ENCODE assay signal across 6 cellular contexts in the genomic region with DNA sequence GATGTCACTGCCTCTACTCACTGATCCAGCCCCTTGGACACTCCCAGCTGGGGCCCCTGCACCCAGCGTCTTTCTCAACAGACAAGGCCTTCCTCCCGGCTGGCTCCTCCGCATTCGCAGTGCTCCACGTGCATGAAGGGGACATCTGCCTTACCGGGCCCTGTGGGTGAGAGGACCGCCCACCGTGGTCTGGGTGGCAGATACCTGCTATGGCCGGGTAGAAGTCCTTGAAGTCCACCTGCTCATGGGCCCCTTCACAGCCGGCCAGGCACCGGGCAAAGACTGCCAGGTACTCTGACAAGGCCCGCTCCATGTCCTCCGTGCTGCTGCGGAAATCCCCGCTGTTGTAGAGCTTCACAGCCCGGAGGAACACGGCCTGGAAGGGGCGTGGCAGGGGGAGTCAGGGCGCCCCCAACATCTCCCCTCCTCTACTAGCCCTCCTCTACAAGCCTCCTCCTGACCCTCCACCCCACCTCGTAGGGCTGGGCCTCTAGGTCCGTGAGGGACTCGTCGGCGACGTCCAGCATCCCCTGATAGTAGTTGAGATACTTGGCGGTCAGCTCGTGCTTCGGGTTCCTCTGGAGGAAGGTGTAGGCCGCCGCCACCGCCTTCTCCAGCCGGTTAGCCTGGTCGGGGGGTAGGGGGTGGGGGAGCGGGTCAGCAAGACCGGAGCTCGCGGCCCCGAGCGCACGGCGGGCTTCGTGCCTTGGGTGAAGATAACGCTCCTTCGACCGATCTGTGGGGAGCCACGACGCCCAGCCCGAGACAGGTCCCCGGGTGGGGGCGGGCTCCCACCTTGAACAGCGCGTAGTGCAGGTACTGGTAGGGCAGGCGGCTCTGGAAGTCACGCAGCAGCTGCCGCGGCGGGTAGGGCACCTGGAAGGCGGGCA. TPM values are rescaled to one million over a fixed set of nuclear protein-coding genes. Genes with fewer than 3 reads are reported as not detected.
DNase-seq lines count a peak whose midpoint lies in the region; TF ChIP-seq lines count a peak whose summit lies in the region.

No MANE protein-coding gene starts in this region.

- CTCF ChIA-PET in mammary epithelial cell (lab: Charles Lee; ENCODE audit: low non-redundant PET): interaction anchor here (0.6 kb wide), 1 partner anchor 10 kb away, joined by 4 read pairs; no protein-coding TSS in a partner anchor

- H2BK12ac ChIP-seq in neuronal stem cell (ENCODE audit: low read length): no peak overlapping the region

- peaks cover 15% of the 10 kb centered on the region for H3K79me1 ChIP-seq in neuronal stem cell (ENCODE audit: low read depth, low read length)

- peaks cover 11% of the 10 kb centered on the region for H3K36me3 ChIP-seq in HUES48 (ENCODE audit: control insufficient read depth, insufficient read depth, low read length)
- no peaks in the 10 kb centered on the region for H3K36me3 ChIP-seq in mammary epithelial cell (ENCODE audit: insufficient read depth, low read length)
- H3K36me3 ChIP-seq in neuronal stem cell (replicated peaks in 1 of 2; ENCODE audit: control insufficient read depth in 2 of 2, insufficient read depth in 2 of 2, low read length in 2 of 2): peaks cover 16 to 42% of the 10 kb centered on the region in 2 donors

- H2BK15ac ChIP-seq in neuronal stem cell (ENCODE audit: low read length): peak overlapping the region; percentile 87

- no peak for TF ChIP-seq CTCF in mammary epithelial cell (conservative IDR thresholded peaks at IDR 0.05 in 1 of 2, IDR thresholded peaks at IDR 0.05 in 1 of 2; ENCODE audit: extremely low read depth in 1 of 2, insufficient read depth in 1 of 2, low read depth in 1 of 2, low read length in 2 of 2)

- H3K9me3 ChIP-seq in HUES48 (ENCODE audit: control insufficient read depth, insufficient read depth, low read length) (no peaks in the 10 kb centered on the region), mammary epithelial cell (replicated peaks; ENCODE audit: insufficient read depth, low read length) (no peaks in the 10 kb centered on the region), neuronal stem cell (replicated peaks in 1 of 2; ENCODE audit: control insufficient read depth in 2 of 2, insufficient read depth in 1 of 2, low read depth in 1 of 2, low read length in 2 of 2) (peaks cover 0 to 4% of the 10 kb centered on the region in 2 donors)

- H3K4me2 ChIP-seq in mammary epithelial cell (ENCODE audit: insufficient read depth, low read depth, low read length) (peak overlapping the region; percentile 91), neuronal stem cell (ENCODE audit: insufficient read depth, low read length, poor library complexity, severe bottlenecking) (peak overlapping the region; percentile 99)

- peak overlapping the region; percentile 87 for H2AFZ ChIP-seq in mammary epithelial cell (ENCODE audit: low read depth, low read length)
- peak overlapping the region; percentile 88 for H2AFZ ChIP-seq in neuronal stem cell (ENCODE audit: low read length)

- H3K79me2 ChIP-seq in mammary epithelial cell (ENCODE audit: insufficient read depth, low read length): peaks cover 23% of the 10 kb centered on the region

- peak overlapping the region; percentile 94 for H2AK5ac ChIP-seq in neuronal stem cell (ENCODE audit: low read depth, low read length)

- no peak overlapping the region for H3K27ac ChIP-seq in HUES48 (ENCODE audit: low read depth, low read length)
- H3K27ac ChIP-seq in mammary epithelial cell (ENCODE audit: insufficient read depth, low read depth, low read length): peak overlapping the region; percentile 61
- H3K27ac ChIP-seq in neuronal stem cell (replicated peaks; ENCODE audit: low read length): peak overlapping the region; percentile 89

- H2BK5ac ChIP-seq in neuronal stem cell (ENCODE audit: low read length): peak overlapping the region; percentile 99

- H3K4me1 ChIP-seq in HUES48 (ENCODE audit: control insufficient read depth, insufficient read depth, low read length) (peaks cover 15% of the 10 kb centered on the region), mammary epithelial cell (ENCODE audit: insufficient read depth, low read length) (peaks cover 25% of the 10 kb centered on the region), neuronal stem cell (ENCODE audit: control insufficient read depth in 2 of 2, insufficient read depth in 1 of 2, low read depth in 1 of 2, low read length in 2 of 2) (peaks cover 12 to 16% of the 10 kb centered on the region in 2 donors)

- intact Hi-C loops in mammary epithelial cell (cut with micrococcal nuclease): loop anchor here (1.0 to 5.0 kb wide), 3 partner anchors 38 to 156 kb away; a partner anchor contains a TSS

- dilution Hi-C loops in mammary epithelial cell (cut with HindIII; ENCODE audit: low sequenced_read_pairs): no loop called here

- BruUV-seq in mammary epithelial cell (replicated peaks; lab: Mats Ljungman, UMichigan): no TSS peak

- peak overlapping the region; percentile 25 for H4K8ac ChIP-seq in neuronal stem cell (ENCODE audit: low read depth, low read length)

- H3K4me3 ChIP-seq in HUES48 (ENCODE audit: low read depth, low read length) (peak overlapping the region; percentile 79), mammary epithelial cell (replicated peaks in 1 of 3; ENCODE audit: insufficient read depth in 1 of 3, low read depth in 2 of 3, low read length in 3 of 3) (peak overlapping the region; percentile 66 to 81 (median 69)), neuronal stem cell (ENCODE audit: low read length in 2 of 2) (peak overlapping the region; percentile 59 to 85)

- peak overlapping the region; percentile 41 for H4K91ac ChIP-seq in neuronal stem cell (ENCODE audit: low read depth, low read length, poor library complexity)

- H4K20me1 ChIP-seq in mammary epithelial cell (ENCODE audit: insufficient read depth, low read length): no peaks in the 10 kb centered on the region

- in situ Hi-C loops in mammary epithelial cell (cut with MboI; ENCODE audit: low sequenced_read_pairs in 2 of 2): loop anchor here in 1 of 2 donors (5.0 kb wide), 1 partner anchor 39 kb away; no protein-coding TSS in a partner anchor

- WGBS in mammary epithelial cell (ENCODE audit: low coverage, missing lambda C conversion rate): 34% methylated on average over 26 of the region's 58 CpGs
- WGBS in neuronal stem cell (ENCODE audit: extremely low coverage in 2 of 2, insufficient read length in 2 of 2, insufficient replicate concordance in 1 of 2), 2 donors: no CpG with 5 or more reads among the region's 58 CpGs

- H2BK120ac ChIP-seq in neuronal stem cell (ENCODE audit: low read depth, low read length): peak overlapping the region; percentile 83

- H3K27me3 ChIP-seq in HUES48 (ENCODE audit: control insufficient read depth, insufficient read depth, low read length): peaks cover 6% of the 10 kb centered on the region
- H3K27me3 ChIP-seq in mammary epithelial cell (ENCODE audit: insufficient read depth, low read length): no peaks in the 10 kb centered on the region
- no peaks in the 10 kb centered on the region for H3K27me3 ChIP-seq in neuronal stem cell (ENCODE audit: control insufficient read depth in 3 of 3, insufficient read depth in 3 of 3, low read depth in 1 of 3, low read length in 3 of 3)

- H3K9ac ChIP-seq in HUES48 (ENCODE audit: low read depth, low read length) (peak overlapping the region; percentile 2; the same call in 1 of the 2 replicates), mammary epithelial cell (ENCODE audit: insufficient read depth, low read length) (peak overlapping the region; percentile 42), neuronal stem cell (ENCODE audit: low read depth, low read length, poor library complexity) (peak overlapping the region; percentile 95)

- DNase-seq in mammary epithelial cell (no peak), neuronal stem cell (ENCODE audit: low spot score) (no peak), GF-D8 (lab: John Stamatoyannopoulos, UW) (no peak), NCI-H345 (lab: John Stamatoyannopoulos, UW) (no peak), LoVo (ENCODE audit: low spot score) (no peak)

- peak overlapping the region; percentile 96 for H3K23ac ChIP-seq in neuronal stem cell (ENCODE audit: low read depth, low read length, poor library complexity)

- H3K14ac ChIP-seq in neuronal stem cell (ENCODE audit: low read length): peak overlapping the region; percentile 79

- peak overlapping the region; percentile 79 for H3K4ac ChIP-seq in neuronal stem cell (ENCODE audit: low read length)

- peak overlapping the region; percentile 100 for H3K18ac ChIP-seq in neuronal stem cell (ENCODE audit: low read length)

RNA-seq across cellular contexts. Expression of a gene that starts 0.8 kb away (rescaled TPM):
- 10 to 100 TPM; 30.5 to 42.3 TPM for total RNA-seq in mammary epithelial cell
- 32.7 TPM for polyA plus RNA-seq in mammary epithelial cell
- 6.2 TPM for polyA minus RNA-seq in mammary epithelial cell
- polyA plus RNA-seq in neuronal stem cell (2013, experiment 1 of 2): 36.9 TPM
- 37.5 TPM for polyA plus RNA-seq in neuronal stem cell (2013, experiment 2 of 2)

RNA-seq across cellular contexts. Expression of a gene that starts 1.9 kb away (rescaled TPM):
- 100 to 1,000 TPM; 131 to 137 TPM for total RNA-seq in mammary epithelial cell
- polyA plus RNA-seq in mammary epithelial cell: 99.6 TPM
- 46.0 TPM for polyA minus RNA-seq in mammary epithelial cell
- polyA plus RNA-seq in neuronal stem cell (2013, experiment 1 of 2): 166 TPM
- 162 TPM for polyA plus RNA-seq in neuronal stem cell (2013, experiment 2 of 2)

RNA-seq across cellular contexts. Expression of a gene that starts 24.4 kb away (rescaled TPM):
- 100 to 1,000 TPM; 444 to 578 TPM for total RNA-seq in mammary epithelial cell
- 223 TPM for polyA plus RNA-seq in mammary epithelial cell
- 582 TPM for polyA minus RNA-seq in mammary epithelial cell
- polyA plus RNA-seq in neuronal stem cell (2013, experiment 1 of 2): 55.6 TPM
- 57.2 TPM for polyA plus RNA-seq in neuronal stem cell (2013, experiment 2 of 2)

RNA-seq across cellular contexts. Expression of a gene that starts 25.1 kb away (rescaled TPM):
- 10 to 100 TPM; 40.5 to 55.2 TPM for total RNA-seq in mammary epithelial cell
- 55.0 TPM for polyA plus RNA-seq in mammary epithelial cell
- 46.8 TPM for polyA minus RNA-seq in mammary epithelial cell
- 111 TPM for polyA plus RNA-seq in neuronal stem cell (2013, experiment 1 of 2)
- 110 TPM for polyA plus RNA-seq in neuronal stem cell (2013, experiment 2 of 2)

RNA-seq across cellular contexts. Expression of a gene that starts 26.7 kb away (rescaled TPM):
- under 1 TPM; 0.38 to 0.67 TPM for total RNA-seq in mammary epithelial cell
- polyA plus RNA-seq in mammary epithelial cell: 0.11 TPM
- polyA minus RNA-seq in mammary epithelial cell: not detected
- 0.04 TPM for polyA plus RNA-seq in neuronal stem cell (2013, experiment 1 of 2)
- 0.04 TPM for polyA plus RNA-seq in neuronal stem cell (2013, experiment 2 of 2)

Comparison
In these comparisons a context has a peak if more than half of its experiments do, and no peak if none do; other contexts are left out.
1. H3K9ac ChIP-seq: peak in every context shown above with its lines; median percentile 95 in neuronal stem cell; 42 in mammary epithelial cell; 2 in HUES48.